Comparison of ENCODE assay signal across 18 cellular contexts in the genomic region with DNA sequence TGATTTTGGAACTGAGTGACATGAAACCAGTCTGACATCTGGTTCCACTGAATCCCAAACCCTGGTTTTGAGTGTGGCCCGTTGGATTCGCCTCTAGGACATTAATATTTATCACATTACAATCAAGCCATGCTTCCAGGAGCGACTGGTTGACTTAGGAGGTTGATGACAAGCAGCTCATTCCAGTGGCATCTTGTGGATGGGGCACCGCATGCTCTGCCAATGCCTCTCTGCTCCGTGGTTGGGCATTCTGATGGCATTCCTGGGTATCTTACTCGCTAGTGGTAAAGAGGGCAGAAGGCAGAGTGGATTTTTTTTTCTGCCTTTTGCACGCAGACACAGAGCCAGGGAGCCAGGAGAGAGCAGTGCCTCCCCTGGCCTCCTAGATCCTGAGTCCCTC. TPM values are rescaled to one million over a fixed set of nuclear protein-coding genes. Genes with fewer than 3 reads are reported as not detected.
A peak's percentile ranks its signal among the peaks of the same experiment; 100 is the strongest.
DNase-seq lines count a peak whose midpoint lies in the region; ATAC-seq lines count a peak whose summit lies in the region.
"Had no signal": no experiment of that assay in that cellular context is flagged by ENCODE, and none has a peak within 500 bp of the region (broad histone marks: within the 10 kb centered on the region; RNA-seq: fewer than 3 reads in every experiment).

No MANE protein-coding gene starts in this region.

- H3K9me3 ChIP-seq in MG63 = no peaks in the 10 kb centered on the region

- no peak for ATAC-seq in HG03469 (IDR thresholded peaks at IDR 0.05; ENCODE audit: unreplicated experiment)

- in situ Hi-C loops in ACHN (cut with HindIII; ENCODE audit: low pct_ligation_motif_present, low pct_unique_long_range_greater_than_20kb, low sequenced_read_pairs) = no loop called here

- H3K36me3 ChIP-seq in MG63 = no peaks in the 10 kb centered on the region

- DNase-seq in ACHN (peak; percentile 30), MG63 (peak; percentile 51), astrocyte of the hippocampus (ENCODE audit: low read depth, low spot score) (peak; percentile 55), myocyte (ENCODE audit: low read depth) (peak; percentile 90), hepatic stellate cell (ENCODE audit: low spot score) (no peak), DMS53 treated with DMSO at 0.1 percent for 48 hours (lab: John Stamatoyannopoulos, UW; ENCODE audit: unreplicated experiment) (no peak)
- no peak for DNase-seq in central memory CD4-positive, alpha-beta T cell
- DNase-seq: 8988T; AML-193; Caco-2; CD4-positive, alpha-beta T cell; DMS153; DMS79 treated with DMSO at 0.1 percent for 48 hours; GF-D8; H9 had no signal

- no peak overlapping the region for H3K4me3 ChIP-seq in MG63

- no peaks in the 10 kb centered on the region; the same call in 1 of the 2 replicates for H3K27me3 ChIP-seq in MG63

RNA-seq across cellular contexts. Expression of gene CACNG4, which starts 31.4 kb away (rescaled TPM):
- not detected in 2 replicates for total RNA-seq in MG63 (2014; rRNA removed; shearing (Covaris generic); ENCODE audit: low replicate concordance)
- 0.05 TPM in 1 of 2 replicates, not detected in the other for total RNA-seq in myocyte
- 0.28 TPM for polyA plus RNA-seq in myocyte (2012)
- total RNA-seq: CD4-positive, alpha-beta T cell had no signal

RNA-seq across cellular contexts. Expression of gene CACNG1, which starts 48.4 kb away (rescaled TPM):
- not detected in 2 replicates for total RNA-seq in MG63 (2014; rRNA removed; shearing (Covaris generic); ENCODE audit: low replicate concordance)
- total RNA-seq in myocyte = 142 and 146 TPM in 2 replicates
- 49.8 TPM for polyA plus RNA-seq in myocyte (2012)
- total RNA-seq: Caco-2; CD4-positive, alpha-beta T cell; H1; H9 had no signal
- polyA plus RNA-seq: BJ, H1 had no signal

Comparison
In these comparisons a context has a peak if more than half of its experiments do, and no peak if none do; other contexts are left out.
1. DNase-seq: peak in ACHN (single experiment), MG63 (single experiment), astrocyte of the hippocampus (single experiment) and myocyte (single experiment); none in hepatic stellate cell (single experiment), DMS53 treated with DMSO at 0.1 percent for 48 hours (single experiment) and central memory CD4-positive, alpha-beta T cell (single experiment).
2. RNA of gene CACNG1, which starts 48.4 kb away (total RNA-seq): 142 to 146 TPM in myocyte; not detected in MG63; every median in the first group is over 100 times any median in the second.